Comparison of ENCODE assay signal across 8 cellular contexts in the genomic region with DNA sequence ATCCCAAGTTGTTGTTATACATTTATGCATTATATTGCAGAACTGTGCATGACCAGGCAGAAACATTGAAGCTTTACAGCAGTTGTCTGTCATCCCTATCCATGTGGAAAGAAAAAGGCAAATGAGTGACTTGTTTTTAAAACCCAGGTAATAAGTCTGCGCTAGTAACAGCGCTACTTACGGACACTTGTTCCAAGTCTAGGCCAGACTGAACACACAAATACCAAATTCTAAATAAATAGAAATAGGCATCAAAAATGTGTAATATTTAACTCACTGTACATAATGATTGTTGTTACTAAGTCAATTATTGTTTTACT. TPM values are rescaled to one million over a fixed set of nuclear protein-coding genes. Genes with fewer than 3 reads are reported as not detected.
DNase-seq lines count a peak whose midpoint lies in the region; ATAC-seq and TF ChIP-seq lines count a peak whose summit lies in the region.

No MANE protein-coding gene starts in this region.

- no peaks in the 10 kb centered on the region for H3K9me3 Mint-ChIP-seq in HFFc6

- DNase-seq in HFFc6 (no peak), cardiac fibroblast (ENCODE audit: low read depth in 2 of 2) (no peak), HEK293T (ENCODE audit: extremely low spot score) (no peak), DMS79 (lab: John Stamatoyannopoulos, UW) (no peak), retina (no peak)

- no peaks in the 10 kb centered on the region for H3K27me3 Mint-ChIP-seq in HFFc6 (ENCODE audit: insufficient read depth)

- H3K27ac Mint-ChIP-seq in HFFc6, result peak overlapping the region; percentile 89

- CTCF ChIA-PET in HEK293T (lab: Yijun Ruan, JAX), result interaction anchor here (1.3 kb wide), 1 partner anchor 98 kb away, joined by 5 read pairs; no protein-coding TSS in a partner anchor

- no peaks in the 10 kb centered on the region for H3K36me3 ChIP-seq in ACC112 (ENCODE audit: insufficient read depth, low read length)
- no peaks in the 10 kb centered on the region for H3K36me3 ChIP-seq in muscle layer of colon (ENCODE audit: insufficient read depth, low read length)

- H3K4me1 Mint-ChIP-seq in HFFc6 (ENCODE audit: low read depth), result peaks cover 16% of the 10 kb centered on the region

- H3K4me3 ChIP-seq in ACC112 (ENCODE audit: low read depth, low read length) (peak overlapping the region; percentile 95), cardiac fibroblast (replicated peaks in 1 of 2; ENCODE audit: low read depth in 2 of 2, low read length in 2 of 2) (peak overlapping the region; percentile 77 to 91), muscle layer of colon (ENCODE audit: low read depth in 1 of 2, low read length in 2 of 2) (peak overlapping the region; percentile 76 to 97)

- ATAC-seq in HG03442 (IDR thresholded peaks at IDR 0.05; ENCODE audit: unreplicated experiment), result no peak

- peak overlapping the region; percentile 97 for H3K4me3 Mint-ChIP-seq in HFFc6

- H3K27ac ChIP-seq in ACC112 (ENCODE audit: low read depth, low read length) (no peak overlapping the region), muscle layer of colon (ENCODE audit: low read depth, low read length) (peak overlapping the region; percentile 97)

- POLR2A ChIA-PET in HEK293T (lab: Yijun Ruan, JAX), result interaction anchor here (1.0 to 1.8 kb wide), 8 partner anchors 27 to 141 kb away, joined by 3 to 16 read pairs (median 4); no protein-coding TSS in a partner anchor

- no peaks in the 10 kb centered on the region for H3K9me3 ChIP-seq in muscle layer of colon (ENCODE audit: low read length)

- peak overlapping the region; percentile 52 for H2AFZ ChIP-seq in ACC112 (ENCODE audit: low read length, unreplicated experiment)

- H3K36me3 Mint-ChIP-seq in HFFc6 (ENCODE audit: low read depth), result no peaks in the 10 kb centered on the region

- TF ChIP-seq CTCF in HFFc6 (IDR thresholded peaks at IDR 0.05) (no peak), cardiac fibroblast (IDR thresholded peaks at IDR 0.05; ENCODE audit: low read depth, low read length) (no peak)

- H3K27me3 ChIP-seq in ACC112 (ENCODE audit: insufficient read depth, low read length) (no peaks in the 10 kb centered on the region), muscle layer of colon (ENCODE audit: control insufficient read depth in 1 of 2, insufficient read depth in 2 of 2, low read length in 2 of 2) (no peaks in the 10 kb centered on the region)

- H3K9ac ChIP-seq in muscle layer of colon (ENCODE audit: low read length), result peak overlapping the region; percentile 53

- H3K4me1 ChIP-seq in ACC112 (ENCODE audit: control insufficient read depth, insufficient read depth, low read length, unreplicated experiment), result no peaks in the 10 kb centered on the region
- H3K4me1 ChIP-seq in muscle layer of colon (ENCODE audit: insufficient read depth, low read length), result peaks cover 16% of the 10 kb centered on the region

- no peaks in the 10 kb centered on the region for H3K79me2 ChIP-seq in ACC112 (ENCODE audit: control insufficient read depth, insufficient read depth, low read length, unreplicated experiment)

TF ChIP-seq in HEK293T, 16 proteins besides CTCF, POLR2A, EP300 and RAD21:
- TF ChIP-seq TARDBP (IDR thresholded peaks at IDR 0.05) (no peak), SP1 (IDR thresholded peaks at IDR 0.05) (no peak), NFRKB (IDR thresholded peaks at IDR 0.05) (no peak), FOXM1 (IDR thresholded peaks at IDR 0.05; ENCODE audit: borderline replicate concordance) (no peak), PKNOX1 (IDR thresholded peaks at IDR 0.05) (no peak), SUZ12 (IDR thresholded peaks at IDR 0.05) (no peak), FOXK2 (IDR thresholded peaks at IDR 0.05) (no peak), ZNF384 (IDR thresholded peaks at IDR 0.05) (no peak)

RNA-seq across cellular contexts. Expression of gene MAML3, which starts 0.5 kb away (rescaled TPM):
- total RNA-seq in HFFc6 (2021; fragmentation: NEBNext Ultra II Directional; extraction: Animal tissue kit (Norgen Biotek cat#: 25700)), result 1 to 10 TPM; 1.2 to 1.9 (median 1.6) TPM
